In genomic region chr3:132283440-132283839, GRCh38 we compare ENCODE assay signal across 9 cellular contexts. TPM values are rescaled to one million over a fixed set of nuclear protein-coding genes. Genes with fewer than 3 reads are reported as not detected.
DNase-seq lines count a peak whose midpoint lies in the region; ATAC-seq and TF ChIP-seq lines count a peak whose summit lies in the region.
"Had no signal": no experiment of that assay in that cellular context is flagged by ENCODE, and none has a peak within 500 bp of the region (broad histone marks: within the 10 kb centered on the region; RNA-seq: fewer than 3 reads in every experiment).

No MANE protein-coding gene starts in this region.

- peak overlapping the region; percentile 91 for H3K4me2 ChIP-seq in OCI-LY3 (ENCODE audit: low read length)

- DNase-seq in right atrium auricular region (ENCODE audit: low spot score) = no peak
- no peak for DNase-seq in stomach
- no peak for DNase-seq in NK-92 (lab: John Stamatoyannopoulos, UW; ENCODE audit: unreplicated experiment)
- no peak for DNase-seq in activated CD4-positive, CD25-positive, alpha-beta regulatory T cell treated with anti-CD3 and anti-CD28 coated beads, Interleukin-2, amount 50 U/mL, for 72 hours
- DNase-seq: activated T-cell treated with anti-CD3 and anti-CD28 coated beads, Interleukin-2, amount 50 U/mL, for 24 hours; NCI-H187 had no signal

- intact Hi-C loops in stomach (cut with DNase I; ENCODE audit: low total_unique reads) = no loop called here

- no peaks in the 10 kb centered on the region for H4K20me1 ChIP-seq in OCI-LY3 (ENCODE audit: insufficient read depth, low read length)

- TF ChIP-seq POLR2A in stomach (IDR thresholded peaks at IDR 0.05) = no peak

- TF ChIP-seq CTCF in OCI-LY3 (IDR thresholded peaks at IDR 0.05; ENCODE audit: low read depth, low read length) (no peak), right atrium auricular region (IDR thresholded peaks at IDR 0.05) (no peak), stomach (IDR thresholded peaks at IDR 0.05) (no peak)

- H3K27ac ChIP-seq in OCI-LY3 (ENCODE audit: low read length) (peak overlapping the region; percentile 42), right atrium auricular region (peak overlapping the region; percentile 64 to 89), stomach (peak overlapping the region; percentile 41 to 89 (median 84))

- TF ChIP-seq EP300 in stomach (IDR thresholded peaks at IDR 0.05) = no peak

- H3K9me3 ChIP-seq in OCI-LY3 (ENCODE audit: insufficient read depth, low read length) (peaks cover 7% of the 10 kb centered on the region), right atrium auricular region (no peaks in the 10 kb centered on the region), stomach (peaks cover 3 to 9% (median 6%) of the 10 kb centered on the region in 4 donors)

- ATAC-seq in GM21381 (IDR thresholded peaks at IDR 0.05; ENCODE audit: unreplicated experiment) (peak; percentile 61), HG03159 (IDR thresholded peaks at IDR 0.05; ENCODE audit: unreplicated experiment) (no peak)

- no peaks in the 10 kb centered on the region for H3K79me2 ChIP-seq in OCI-LY3 (ENCODE audit: low read length)

- WGBS in stomach, 5 donors = 0 to 12% (median 10%) methylated on average over 1 of the region's 1 CpG

- no peak overlapping the region for H3K4me3 ChIP-seq in OCI-LY3 (ENCODE audit: low read length)
- H3K4me3 ChIP-seq in right atrium auricular region = no peak overlapping the region
- no peak overlapping the region for H3K4me3 ChIP-seq in stomach

- peak overlapping the region; percentile 8; the same call in 1 of the 2 replicates for H3K9ac ChIP-seq in OCI-LY3 (ENCODE audit: low read length)

- H2AFZ ChIP-seq in OCI-LY3 (ENCODE audit: low read depth, low read length) = peak overlapping the region; percentile 90

- peaks cover 21% of the 10 kb centered on the region for H3K4me1 ChIP-seq in OCI-LY3 (ENCODE audit: low read length)
- H3K4me1 ChIP-seq in right atrium auricular region = peaks cover 0 to 20% of the 10 kb centered on the region in 2 donors
- H3K4me1 ChIP-seq in stomach = peaks cover 0 to 38% (median 17%) of the 10 kb centered on the region in 4 donors

- H3K36me3 ChIP-seq in OCI-LY3 (replicated peaks; ENCODE audit: low read depth, low read length) (no peaks in the 10 kb centered on the region), right atrium auricular region (no peaks in the 10 kb centered on the region), stomach (no peaks in the 10 kb centered on the region)

- H3K27me3 ChIP-seq in OCI-LY3 (ENCODE audit: low read depth, low read length) (no peaks in the 10 kb centered on the region), right atrium auricular region (no peaks in the 10 kb centered on the region), stomach (no peaks in the 10 kb centered on the region)

RNA-seq across cellular contexts. Expression of gene ACP3, which starts 33.8 kb away (rescaled TPM):
- total RNA-seq in right atrium auricular region = 1 to 10 TPM in 1 of 2 donors, under 1 TPM in 1; 0.79 to 2.5 TPM
- total RNA-seq in stomach = 10 to 100 TPM in 3 of 5 donors, 1 to 10 TPM in 1, not detected in 1; 3.5 to 56.6 (median 20.1) TPM
- 1 to 10 TPM in 2 of 3 donors, not detected in 1; 3.0 to 8.3 TPM for polyA plus RNA-seq in stomach
